Comparison of ENCODE assay signal across 20 cellular contexts in genomic region chr15:74804935-74805334, GRCh38. TPM values are rescaled to one million over a fixed set of nuclear protein-coding genes. Genes with fewer than 3 reads are reported as not detected.
DNase-seq lines count a peak whose midpoint lies in the region; ATAC-seq, FAIRE-seq and TF ChIP-seq lines count a peak whose summit lies in the region.
"Had no signal": no experiment of that assay in that cellular context is flagged by ENCODE, and none has a peak within 500 bp of the region (broad histone marks: within the 10 kb centered on the region; RNA-seq: fewer than 3 reads in every experiment).

No MANE protein-coding gene starts in this region.

- CTCF ChIA-PET in activated naive CD4-positive, alpha-beta T cell treated with anti-CD3 and anti-CD28 coated beads for 36 hours (lab: Charles Lee): interaction anchor here (1.4 to 29.5 kb wide), 4 partner anchors 11 to 170 kb away, joined by 5 to 1193 read pairs (median 12); partner anchors contain the start of gene CSK
- CTCF ChIA-PET in RWPE1 (lab: Yijun Ruan, JAX): interaction anchor here (0.6 to 1.1 kb wide), 2 partner anchors 61 to 97 kb away, joined by 3 read pairs; no protein-coding TSS in a partner anchor
- CTCF ChIA-PET in K562 (lab: Yijun Ruan, JAX; ENCODE audit: low intra/inter-chr PET ratio): interaction anchor here (0.6 to 1.3 kb wide), 2 partner anchors 34 to 116 kb away, joined by 4 to 6 read pairs; no protein-coding TSS in a partner anchor

- DNase-seq in activated naive CD4-positive, alpha-beta T cell treated with anti-CD3 and anti-CD28 coated beads for 36 hours: no peak
- no peak for DNase-seq in activated naive CD4-positive, alpha-beta T cell treated with Interleukin-2 at 50 U/mL for 16 hours
- DNase-seq in RWPE1 (ENCODE audit: low spot score) (no peak), K562 (ENCODE audit: extremely low read depth in 1 of 4, low spot score in 3 of 4) (no peak), NCI-H748 (lab: John Stamatoyannopoulos, UW; ENCODE audit: unreplicated experiment) (no peak), breast epithelium (ENCODE audit: low spot score in 2 of 2) (no peak), mesothelial cell of epicardium (ENCODE audit: low spot score in 2 of 2, unreplicated experiment in 2 of 2) (no peak)
- no peak for DNase-seq in stimulated activated effector memory CD8-positive, alpha-beta T cell treated with anti-CD3 and anti-CD28 coated beads, Interleukin-12 subunit alpha, Interleukin-12 subunit beta, amount 100 ng/mL, for 72 hours (ENCODE audit: low spot score in 2 of 2)
- DNase-seq: activated CD4-positive, alpha-beta T cell treated with anti-CD3 and anti-CD28 coated beads for 1 hour; activated CD8-positive, alpha-beta memory T cell treated with anti-CD3 and anti-CD28 coated beads, Interleukin-2, amount 50 U/mL, for 48 hours; mesenchymal stem cell; NCI-H1417 treated with DMSO at 0.1 percent for 48 hours; NCI-H774; OCI-M1; stimulated activated CD4-positive, alpha-beta T cell treated with anti-CD3 and anti-CD28 coated beads, Interleukin-4, amount 100 ng/mL, for 24 hours; substantia nigra; uterus had no signal

- H3K9me3 Mint-ChIP-seq in activated naive CD4-positive, alpha-beta T cell treated with anti-CD3 and anti-CD28 coated beads for 36 hours: no peaks in the 10 kb centered on the region
- no peaks in the 10 kb centered on the region for H3K9me3 Mint-ChIP-seq in stimulated activated effector memory CD8-positive, alpha-beta T cell treated with anti-CD3 and anti-CD28 coated beads, Interleukin-12 subunit alpha, Interleukin-12 subunit beta, amount 100 ng/mL, for 72 hours
- no peaks in the 10 kb centered on the region for H3K9me3 Mint-ChIP-seq in mesothelial cell of epicardium

- H3K27ac ChIP-seq in RWPE1: peak overlapping the region; percentile 46
- no peak overlapping the region for H3K27ac ChIP-seq in K562 (ENCODE audit: extremely low read depth, low read depth, low read length)
- no peak overlapping the region for H3K27ac ChIP-seq in breast epithelium
- H3K27ac ChIP-seq: uterus had no signal

- TF ChIP-seq CTCF in RWPE1 (conservative IDR thresholded peaks at IDR 0.05; ENCODE audit: low read depth): no peak
- TF ChIP-seq CTCF in K562 (IDR thresholded peaks at IDR 0.05 in 2 of 3, conservative IDR thresholded peaks at IDR 0.05 in 1 of 3; ENCODE audit: insufficient read depth in 2 of 3, low read depth in 1 of 3, low read length in 3 of 3): no peak
- TF ChIP-seq CTCF in breast epithelium (IDR thresholded peaks at IDR 0.05): no peak
- TF ChIP-seq CTCF in mesothelial cell of epicardium (IDR thresholded peaks at IDR 0.05; ENCODE audit: unreplicated experiment): no peak

- POLR2A ChIA-PET in RWPE1 (lab: Yijun Ruan, JAX; ENCODE audit: low non-redundant PET): no interaction called here
- POLR2A ChIA-PET in K562 (lab: Yijun Ruan, JAX): interaction anchor here (0.6 to 1.2 kb wide), 4 partner anchors 28 to 859 kb away, joined by 3 to 4 read pairs (median 4); no protein-coding TSS in a partner anchor

- no peak overlapping the region for H3K4me3 Mint-ChIP-seq in activated naive CD4-positive, alpha-beta T cell treated with anti-CD3 and anti-CD28 coated beads for 36 hours
- no peak overlapping the region for H3K4me3 Mint-ChIP-seq in stimulated activated effector memory CD8-positive, alpha-beta T cell treated with anti-CD3 and anti-CD28 coated beads, Interleukin-12 subunit alpha, Interleukin-12 subunit beta, amount 100 ng/mL, for 72 hours
- no peak overlapping the region for H3K4me3 Mint-ChIP-seq in mesothelial cell of epicardium

- H3K36me3 ChIP-seq in K562 (ENCODE audit: control insufficient read depth, insufficient read depth, low read length) (peaks cover 42% of the 10 kb centered on the region; the same call in 2 of the 3 replicates), breast epithelium (peaks cover 12% of the 10 kb centered on the region)
- H3K36me3 ChIP-seq: uterus had no signal

- peak overlapping the region; percentile 68 for H3K27ac Mint-ChIP-seq in activated naive CD4-positive, alpha-beta T cell treated with anti-CD3 and anti-CD28 coated beads for 36 hours
- peak overlapping the region; percentile 30 for H3K27ac Mint-ChIP-seq in stimulated activated effector memory CD8-positive, alpha-beta T cell treated with anti-CD3 and anti-CD28 coated beads, Interleukin-12 subunit alpha, Interleukin-12 subunit beta, amount 100 ng/mL, for 72 hours
- H3K27ac Mint-ChIP-seq in mesothelial cell of epicardium: no peak overlapping the region

- in situ Hi-C loops in K562 (cut with MboI): no loop called here

- peaks cover 1% of the 10 kb centered on the region for H4K20me1 ChIP-seq in K562 (replicated peaks; ENCODE audit: control insufficient read depth, insufficient read depth, low read length)

- H3K79me2 ChIP-seq in K562 (ENCODE audit: control insufficient read depth, insufficient read depth, low read length): no peaks in the 10 kb centered on the region

- no peaks in the 10 kb centered on the region for H3K9me3 ChIP-seq in K562 (replicated peaks; ENCODE audit: control insufficient read depth, insufficient read depth, low read depth, low read length)
- H3K9me3 ChIP-seq in breast epithelium: no peaks in the 10 kb centered on the region
- H3K9me3 ChIP-seq: uterus had no signal

- no peak overlapping the region for H3K4me2 ChIP-seq in K562 (ENCODE audit: insufficient read depth, low read length)

- peaks cover 0 to 27% of the 10 kb centered on the region in 2 experiments; a peak in 3 of 5 replicates for H3K4me1 ChIP-seq in K562 (replicated peaks in 1 of 2; ENCODE audit: control insufficient read depth in 2 of 2, insufficient read depth in 2 of 2, low read length in 2 of 2)
- peaks cover 1 to 2% of the 10 kb centered on the region in 2 donors for H3K4me1 ChIP-seq in breast epithelium
- H3K4me1 ChIP-seq: uterus had no signal

- H3K36me3 Mint-ChIP-seq in activated naive CD4-positive, alpha-beta T cell treated with anti-CD3 and anti-CD28 coated beads for 36 hours (ENCODE audit: low read depth): peaks cover 36% of the 10 kb centered on the region
- peaks cover 94% of the 10 kb centered on the region for H3K36me3 Mint-ChIP-seq in stimulated activated effector memory CD8-positive, alpha-beta T cell treated with anti-CD3 and anti-CD28 coated beads, Interleukin-12 subunit alpha, Interleukin-12 subunit beta, amount 100 ng/mL, for 72 hours
- peaks cover 12% of the 10 kb centered on the region for H3K36me3 Mint-ChIP-seq in mesothelial cell of epicardium

- TF ChIP-seq RAD21 in K562 (CRISPR knock-in tag; conservative IDR thresholded peaks at IDR 0.05 in 1 of 2, IDR thresholded peaks at IDR 0.05 in 1 of 2): no peak

- peaks cover 0 to 8% of the 10 kb centered on the region in 2 experiments; a peak in 1 of 5 replicates for H3K27me3 ChIP-seq in K562 (ENCODE audit: control insufficient read depth in 2 of 2, insufficient read depth in 2 of 2, low read length in 2 of 2)
- H3K27me3 ChIP-seq in breast epithelium: no peaks in the 10 kb centered on the region
- H3K27me3 ChIP-seq: uterus had no signal

- peak overlapping the region in 1 of 2 experiments; percentile 52; a peak in 1 of 4 replicates for H3K9ac ChIP-seq in K562 (ENCODE audit: insufficient read depth in 1 of 2, low read depth in 2 of 2, low read length in 2 of 2)

- peaks cover 31% of the 10 kb centered on the region for H3K4me1 Mint-ChIP-seq in activated naive CD4-positive, alpha-beta T cell treated with anti-CD3 and anti-CD28 coated beads for 36 hours (ENCODE audit: low read depth)
- H3K4me1 Mint-ChIP-seq in stimulated activated effector memory CD8-positive, alpha-beta T cell treated with anti-CD3 and anti-CD28 coated beads, Interleukin-12 subunit alpha, Interleukin-12 subunit beta, amount 100 ng/mL, for 72 hours: peaks cover 43% of the 10 kb centered on the region
- H3K4me1 Mint-ChIP-seq in mesothelial cell of epicardium: no peaks in the 10 kb centered on the region

- intact Hi-C loops in activated naive CD4-positive, alpha-beta T cell treated with anti-CD3 and anti-CD28 coated beads for 36 hours (cut with micrococcal nuclease): no loop called here
- intact Hi-C loops in K562 (cut with micrococcal nuclease) (no loop called here), breast epithelium (cut with DNase I; ENCODE audit: low total_unique reads) (no loop called here)

- peaks cover 7% of the 10 kb centered on the region for H3K9me1 ChIP-seq in K562 (ENCODE audit: control insufficient read depth, insufficient read depth, low read length)

- H2AFZ ChIP-seq in K562 (ENCODE audit: low read depth, low read length): no peak overlapping the region

- no peak for TF ChIP-seq EP300 in K562 (IDR thresholded peaks at IDR 0.05; ENCODE audit: low read length)

- FAIRE-seq in K562 (lab: Jason Lieb, UNC): no peak
- FAIRE-seq: frontal cortex had no signal

- TF ChIP-seq POLR2A in K562 (conservative IDR thresholded peaks at IDR 0.05) (0 out of 2 replicates have a peak, but pooled peaks have one; percentile 9), breast epithelium (IDR thresholded peaks at IDR 0.05) (no peak)

- ATAC-seq in K562: no peak
- no peak for ATAC-seq in stimulated activated effector memory CD8-positive, alpha-beta T cell treated with anti-CD3 and anti-CD28 coated beads, Interleukin-12 subunit alpha, Interleukin-12 subunit beta, amount 100 ng/mL, for 72 hours

- WGBS in K562 (ENCODE audit: insufficient coverage, low coverage, missing lambda C conversion rate): 65% methylated on average over 5 of the region's 6 CpGs

- H3K27me3 Mint-ChIP-seq in activated naive CD4-positive, alpha-beta T cell treated with anti-CD3 and anti-CD28 coated beads for 36 hours (ENCODE audit: low read depth): no peaks in the 10 kb centered on the region
- H3K27me3 Mint-ChIP-seq in mesothelial cell of epicardium (ENCODE audit: low read depth): no peaks in the 10 kb centered on the region

- no TSS peak for BruUV-seq in K562 (replicated peaks; lab: Mats Ljungman, UMichigan)

- H3K4me3 ChIP-seq in K562 (no peak overlapping the region), breast epithelium (no peak overlapping the region)
- H3K4me3 ChIP-seq: uterus had no signal

RNA-seq across cellular contexts. Expression of gene LMAN1L, which starts 7.7 kb away (rescaled TPM):
- total RNA-seq in activated naive CD4-positive, alpha-beta T cell treated with anti-CD3 and anti-CD28 coated beads for 36 hours: not detected
- total RNA-seq in K562 (2011; cell fraction: chromatin; rRNA removed; ENCODE audit: low replicate concordance): not detected in 2 replicates
- 0.17 TPM in 1 of 2 replicates, not detected in the other for total RNA-seq in K562 (2011; cell fraction: nucleolus; rRNA removed)
- not detected in 2 replicates for total RNA-seq in K562 (2011; cell fraction: nucleoplasm; rRNA removed)
- not detected in 2 replicates for total RNA-seq in K562 (2014; rRNA removed)
- not detected in 2 replicates for total RNA-seq in K562 (2014; rRNA removed; fragmentation: Illumina TruSeq; extraction: Trizol)
- not detected in 2 replicates for total RNA-seq in K562 (2015; rRNA removed; fragmentation: Illumina TruSeq; extraction: Trizol)
- not detected in 2 replicates for total RNA-seq in K562 (2021)
- polyA plus RNA-seq in K562 (2011; rRNA removed): not detected in 2 replicates
- not detected in 2 replicates for polyA plus RNA-seq in K562 (2011; cell fraction: cytosol; rRNA removed)
- polyA plus RNA-seq in K562 (2011; cell fraction: nucleus; rRNA removed): not detected in 2 replicates
- not detected in 2 replicates for polyA plus RNA-seq in K562 (2012)
- not detected in 2 replicates for polyA plus RNA-seq in K562 (2014; fragmentation: Illumina TruSeq; extraction: Trizol)
- not detected for polyA plus RNA-seq in K562 (2014; fragmentation: Nextera tagmentation; extraction: Ambion mirVana)
- polyA plus RNA-seq in K562 (2014; rRNA removed): not detected in 2 replicates
- polyA minus RNA-seq in K562 (2011; rRNA and poly(A)+ RNA removed): not detected in 2 replicates
- not detected in 2 replicates for polyA minus RNA-seq in K562 (2011; cell fraction: cytosol; rRNA and poly(A)+ RNA removed)
- not detected in 2 replicates for polyA minus RNA-seq in K562 (2011; cell fraction: nucleus; rRNA and poly(A)+ RNA removed)
- under 1 TPM in 1 of 3 donors, not detected in 2; 0.15 TPM for total RNA-seq in breast epithelium
- total RNA-seq in mesothelial cell of epicardium: 0.16 to 0.65 TPM (median 0.35 TPM) in 3 replicates
- total RNA-seq: frontal cortex, kidney epithelial cell had no signal

RNA-seq across cellular contexts. Expression of gene CPLX3, which starts 21.5 kb away (rescaled TPM):
- not detected for total RNA-seq in activated naive CD4-positive, alpha-beta T cell treated with anti-CD3 and anti-CD28 coated beads for 36 hours
- not detected in 2 replicates for total RNA-seq in K562 (2011; cell fraction: chromatin; rRNA removed; ENCODE audit: low replicate concordance)
- total RNA-seq in K562 (2011; cell fraction: nucleolus; rRNA removed): not detected in 2 replicates
- total RNA-seq in K562 (2011; cell fraction: nucleoplasm; rRNA removed): not detected in 2 replicates
- total RNA-seq in K562 (2014; rRNA removed) (not detected in 2 replicates), K562 (2014; rRNA removed; fragmentation: Illumina TruSeq; extraction: Trizol) (not detected in 2 replicates), K562 (2015; rRNA removed; fragmentation: Illumina TruSeq; extraction: Trizol) (not detected in 2 replicates), K562 (2021) (not detected in 2 replicates), breast epithelium (under 1 TPM in 1 of 3 donors, not detected in 2; 0.66 TPM), mesothelial cell of epicardium (0.14 TPM in 1 of 3 replicates, not detected in the others)
- polyA plus RNA-seq in K562 (2011; rRNA removed) (not detected in 2 replicates), K562 (2014; fragmentation: Illumina TruSeq; extraction: Trizol) (not detected in 2 replicates), K562 (2014; fragmentation: Nextera tagmentation; extraction: Ambion mirVana) (not detected), K562 (2014; rRNA removed) (not detected in 2 replicates)
- polyA plus RNA-seq in K562 (2011; cell fraction: cytosol; rRNA removed): 0.04 TPM in 1 of 2 replicates, not detected in the other
- polyA plus RNA-seq in K562 (2011; cell fraction: nucleus; rRNA removed): 0.04 TPM in 1 of 2 replicates, not detected in the other
- polyA plus RNA-seq in K562 (2012): not detected in 2 replicates
- polyA minus RNA-seq in K562 (2011; rRNA and poly(A)+ RNA removed): not detected in 2 replicates
- not detected in 2 replicates for polyA minus RNA-seq in K562 (2011; cell fraction: cytosol; rRNA and poly(A)+ RNA removed)
- not detected in 2 replicates for polyA minus RNA-seq in K562 (2011; cell fraction: nucleus; rRNA and poly(A)+ RNA removed)
- total RNA-seq: kidney epithelial cell, uterus had no signal

RNA-seq across cellular contexts. Expression of gene CSK, which starts 23.1 kb away (rescaled TPM):
- total RNA-seq in activated naive CD4-positive, alpha-beta T cell treated with anti-CD3 and anti-CD28 coated beads for 36 hours: 100 to 1,000 TPM; 272 to 282 TPM
- 52.2 and 176 TPM in 2 replicates for total RNA-seq in K562 (2011; cell fraction: chromatin; rRNA removed; ENCODE audit: low replicate concordance)
- 117 and 118 TPM in 2 replicates for total RNA-seq in K562 (2011; cell fraction: nucleolus; rRNA removed)
- 62.6 and 63.9 TPM in 2 replicates for total RNA-seq in K562 (2011; cell fraction: nucleoplasm; rRNA removed)
- total RNA-seq in K562 (2014; rRNA removed) (22.7 and 25.4 TPM in 2 replicates), K562 (2014; rRNA removed; fragmentation: Illumina TruSeq; extraction: Trizol) (9.2 and 13.8 TPM in 2 replicates), K562 (2015; rRNA removed; fragmentation: Illumina TruSeq; extraction: Trizol) (22.5 and 24.8 TPM in 2 replicates), K562 (2021) (108 and 112 TPM in 2 replicates), breast epithelium (10 to 100 TPM; 18.7 to 26.2 (median 18.7) TPM), mesothelial cell of epicardium (57.0 to 59.0 TPM (median 58.1 TPM) in 3 replicates)
- polyA plus RNA-seq in K562 (2011; rRNA removed) (17.2 and 21.5 TPM in 2 replicates), K562 (2014; fragmentation: Illumina TruSeq; extraction: Trizol) (63.0 and 74.3 TPM in 2 replicates), K562 (2014; fragmentation: Nextera tagmentation; extraction: Ambion mirVana) (1 to 10 TPM; 1.5 to 2.4 TPM), K562 (2014; rRNA removed) (32.6 and 41.5 TPM in 2 replicates)
- polyA plus RNA-seq in K562 (2011; cell fraction: cytosol; rRNA removed): 16.6 and 23.4 TPM in 2 replicates
- polyA plus RNA-seq in K562 (2011; cell fraction: nucleus; rRNA removed): 82.8 and 107 TPM in 2 replicates
- 62.3 and 74.3 TPM in 2 replicates for polyA plus RNA-seq in K562 (2012)
- polyA minus RNA-seq in K562 (2011; rRNA and poly(A)+ RNA removed): 13.5 and 19.1 TPM in 2 replicates
- 39.6 and 42.3 TPM in 2 replicates for polyA minus RNA-seq in K562 (2011; cell fraction: cytosol; rRNA and poly(A)+ RNA removed)
- 24.8 and 30.3 TPM in 2 replicates for polyA minus RNA-seq in K562 (2011; cell fraction: nucleus; rRNA and poly(A)+ RNA removed)

RNA-seq across cellular contexts. Expression of gene ULK3, which starts 38.0 kb away (rescaled TPM):
- 10 to 100 TPM; 58.9 to 69.2 TPM for total RNA-seq in activated naive CD4-positive, alpha-beta T cell treated with anti-CD3 and anti-CD28 coated beads for 36 hours
- total RNA-seq in K562 (2011; cell fraction: chromatin; rRNA removed; ENCODE audit: low replicate concordance): 107 and 242 TPM in 2 replicates
- 124 and 125 TPM in 2 replicates for total RNA-seq in K562 (2011; cell fraction: nucleolus; rRNA removed)
- 82.4 and 89.4 TPM in 2 replicates for total RNA-seq in K562 (2011; cell fraction: nucleoplasm; rRNA removed)
- total RNA-seq in K562 (2014; rRNA removed): 34.9 and 35.9 TPM in 2 replicates
- 18.2 and 19.3 TPM in 2 replicates for total RNA-seq in K562 (2014; rRNA removed; fragmentation: Illumina TruSeq; extraction: Trizol)
- 24.9 and 25.5 TPM in 2 replicates for total RNA-seq in K562 (2015; rRNA removed; fragmentation: Illumina TruSeq; extraction: Trizol)
- total RNA-seq in K562 (2021): 36.9 and 38.3 TPM in 2 replicates
- 61.5 and 68.0 TPM in 2 replicates for polyA plus RNA-seq in K562 (2011; rRNA removed)
- polyA plus RNA-seq in K562 (2011; cell fraction: cytosol; rRNA removed): 45.9 and 75.1 TPM in 2 replicates
- polyA plus RNA-seq in K562 (2011; cell fraction: nucleus; rRNA removed): 426 and 551 TPM in 2 replicates
- 42.4 and 44.3 TPM in 2 replicates for polyA plus RNA-seq in K562 (2012)
- polyA plus RNA-seq in K562 (2014; fragmentation: Illumina TruSeq; extraction: Trizol): 43.2 and 49.7 TPM in 2 replicates
- under 1 TPM; 0.68 to 0.88 TPM for polyA plus RNA-seq in K562 (2014; fragmentation: Nextera tagmentation; extraction: Ambion mirVana)
- 60.9 and 62.5 TPM in 2 replicates for polyA plus RNA-seq in K562 (2014; rRNA removed)
- 23.1 and 27.7 TPM in 2 replicates for polyA minus RNA-seq in K562 (2011; rRNA and poly(A)+ RNA removed)
- polyA minus RNA-seq in K562 (2011; cell fraction: cytosol; rRNA and poly(A)+ RNA removed): 13.6 and 16.5 TPM in 2 replicates
- polyA minus RNA-seq in K562 (2011; cell fraction: nucleus; rRNA and poly(A)+ RNA removed): 38.5 and 48.7 TPM in 2 replicates
- 10 to 100 TPM; 28.3 to 48.8 (median 48.0) TPM for total RNA-seq in breast epithelium
- 30.9 to 34.8 TPM (median 32.6 TPM) in 3 replicates for total RNA-seq in mesothelial cell of epicardium

RNA-seq across cellular contexts. Expression of gene CYP1A2, which starts 56.3 kb away (rescaled TPM):
- total RNA-seq in activated naive CD4-positive, alpha-beta T cell treated with anti-CD3 and anti-CD28 coated beads for 36 hours: not detected
- total RNA-seq in K562 (2011; cell fraction: chromatin; rRNA removed; ENCODE audit: low replicate concordance): not detected in 2 replicates
- not detected in 2 replicates for total RNA-seq in K562 (2011; cell fraction: nucleolus; rRNA removed)
- total RNA-seq in K562 (2011; cell fraction: nucleoplasm; rRNA removed): not detected in 2 replicates
- total RNA-seq in K562 (2014; rRNA removed): not detected in 2 replicates
- total RNA-seq in K562 (2014; rRNA removed; fragmentation: Illumina TruSeq; extraction: Trizol): not detected in 2 replicates
- not detected in 2 replicates for total RNA-seq in K562 (2015; rRNA removed; fragmentation: Illumina TruSeq; extraction: Trizol)
- not detected in 2 replicates for total RNA-seq in K562 (2021)
- polyA plus RNA-seq in K562 (2011; rRNA removed): not detected in 2 replicates
- not detected in 2 replicates for polyA plus RNA-seq in K562 (2011; cell fraction: cytosol; rRNA removed)
- not detected in 2 replicates for polyA plus RNA-seq in K562 (2011; cell fraction: nucleus; rRNA removed)
- not detected in 2 replicates for polyA plus RNA-seq in K562 (2012)
- not detected in 2 replicates for polyA plus RNA-seq in K562 (2014; fragmentation: Illumina TruSeq; extraction: Trizol)
- polyA plus RNA-seq in K562 (2014; fragmentation: Nextera tagmentation; extraction: Ambion mirVana): not detected
- not detected in 2 replicates for polyA plus RNA-seq in K562 (2014; rRNA removed)
- not detected in 2 replicates for polyA minus RNA-seq in K562 (2011; rRNA and poly(A)+ RNA removed)
- not detected in 2 replicates for polyA minus RNA-seq in K562 (2011; cell fraction: cytosol; rRNA and poly(A)+ RNA removed)
- polyA minus RNA-seq in K562 (2011; cell fraction: nucleus; rRNA and poly(A)+ RNA removed): not detected in 2 replicates
- not detected for total RNA-seq in breast epithelium
- 0.09 TPM in 1 of 3 replicates, not detected in the others for total RNA-seq in mesothelial cell of epicardium
- total RNA-seq: cardiac septum, frontal cortex, kidney epithelial cell, uterus had no signal
